8 cellular contexts compared by ENCODE assay signal in genomic region chr10:122703483-122704448, GRCh38. TPM values are rescaled to one million over a fixed set of nuclear protein-coding genes. Genes with fewer than 3 reads are reported as not detected.
DNase-seq lines count a peak whose midpoint lies in the region; ATAC-seq, FAIRE-seq and TF ChIP-seq lines count a peak whose summit lies in the region.

No MANE protein-coding gene starts in this region.

- intact Hi-C loops in PC-3 (cut with micrococcal nuclease): loop anchor here (2.0 to 10.0 kb wide), 4 partner anchors 56 to 409 kb away; partner anchors contain the start of gene DMBT1

- H3K4me2 ChIP-seq in PC-3 (ENCODE audit: low read length) (no peak overlapping the region), parathyroid adenoma (ENCODE audit: low read length) (no peak overlapping the region)

- no peaks in the 10 kb centered on the region for H3K9me2 ChIP-seq in PC-3 (replicated peaks; ENCODE audit: low read length)

- no peak for ATAC-seq in activated CD4-positive, CD25-positive, alpha-beta regulatory T cell treated with anti-CD3 and anti-CD28 coated beads, Interleukin-2, amount 50 U/mL, for 24 hours
- ATAC-seq in PC-3: peak; percentile 94

- H3K79me2 ChIP-seq in PC-3 (ENCODE audit: low read length) (no peaks in the 10 kb centered on the region), parathyroid adenoma (no peaks in the 10 kb centered on the region)

- H2AFZ ChIP-seq in PC-3 (ENCODE audit: low read length) (no peak overlapping the region), parathyroid adenoma (no peak overlapping the region)

- DNase-seq in activated CD4-positive, CD25-positive, alpha-beta regulatory T cell treated with anti-CD3 and anti-CD28 coated beads, Interleukin-2, amount 50 U/mL, for 72 hours: peak; percentile 34
- DNase-seq in HT-29 (ENCODE audit: low spot score) (peak; percentile 80), PC-3 (peak; percentile 68), germinal center (ENCODE audit: low spot score) (peak; percentile 47), urothelium cell line (ENCODE audit: low spot score) (peak; percentile 84)
- DNase-seq in activated T-helper 9 cell treated with anti-CD3 and anti-CD28 coated beads, Interleukin-2, amount 50 U/mL, for 16 hours (ENCODE audit: low read depth): peak; percentile 8

- H3K9ac ChIP-seq in PC-3 (ENCODE audit: low read length) (no peak overlapping the region), parathyroid adenoma (no peak overlapping the region)

- peak; percentile 87 for TF ChIP-seq CTCF in PC-3 (conservative IDR thresholded peaks at IDR 0.05; ENCODE audit: low read depth, low read length)
- TF ChIP-seq CTCF in parathyroid adenoma (IDR thresholded peaks at IDR 0.05): peak; percentile 65

- H3K4me3 ChIP-seq in PC-3 (ENCODE audit: low read length): no peak overlapping the region
- H3K4me3 ChIP-seq in parathyroid adenoma (ENCODE audit: low read depth, low read length): no peak overlapping the region

- POLR2A ChIA-PET in PC-3 (lab: Charles Lee; ENCODE audit: unreplicated experiment): no interaction called here

- CTCF ChIA-PET in PC-3 (lab: Charles Lee): interaction anchor here (0.6 to 1.1 kb wide), 2 partner anchors 55 to 189 kb away, joined by 3 to 4 read pairs; no protein-coding TSS in a partner anchor

- H3K27ac ChIP-seq in PC-3 (ENCODE audit: low read length) (no peak overlapping the region), parathyroid adenoma (no peak overlapping the region)

- no TSS peak for BruUV-seq in PC-3 (replicated peaks; lab: Mats Ljungman, UMichigan)

- peak; percentile 91 for FAIRE-seq in urothelium cell line (lab: Jason Lieb, UNC)

- H3F3A ChIP-seq in PC-3 (ENCODE audit: low read length, unreplicated experiment): no peaks in the 10 kb centered on the region

- no peaks in the 10 kb centered on the region for H3K36me3 ChIP-seq in PC-3 (ENCODE audit: low read depth, low read length)
- no peaks in the 10 kb centered on the region for H3K36me3 ChIP-seq in parathyroid adenoma (ENCODE audit: control insufficient read depth, insufficient read depth, low read length)

- H3K27me3 ChIP-seq in PC-3 (ENCODE audit: low read length) (no peaks in the 10 kb centered on the region), parathyroid adenoma (ENCODE audit: control insufficient read depth, insufficient read depth, low read length) (no peaks in the 10 kb centered on the region)

- H3K4me1 ChIP-seq in PC-3 (ENCODE audit: insufficient read depth, low read length) (no peaks in the 10 kb centered on the region), parathyroid adenoma (no peaks in the 10 kb centered on the region)

- no peaks in the 10 kb centered on the region for H4K20me1 ChIP-seq in PC-3 (ENCODE audit: low read length)

- H3K9me3 ChIP-seq in PC-3 (ENCODE audit: low read length) (no peaks in the 10 kb centered on the region), parathyroid adenoma (ENCODE audit: control insufficient read depth, low read length) (no peaks in the 10 kb centered on the region)

RNA-seq across cellular contexts. Expression of gene C10orf120, which starts 4.1 kb away (rescaled TPM):
- not detected in 2 replicates for total RNA-seq in HT-29 (2014; rRNA removed; shearing (Covaris generic))
- not detected in 2 replicates for total RNA-seq in PC-3 (2014; rRNA removed)

Comparison
In these comparisons a context has a peak if more than half of its experiments do, and no peak if none do; other contexts are left out.
1. DNase-seq: peak in every context shown above with its lines; median percentile 84 in urothelium cell line; 80 in HT-29; 68 in PC-3; 47 in germinal center; 34 in activated CD4-positive, CD25-positive, alpha-beta regulatory T cell treated with anti-CD3 and anti-CD28 coated beads, Interleukin-2, amount 50 U/mL, for 72 hours; 8 in activated T-helper 9 cell treated with anti-CD3 and anti-CD28 coated beads, Interleukin-2, amount 50 U/mL, for 16 hours.